8 cellular contexts compared by ENCODE assay signal in genomic region chr1:165592945-165593823, GRCh38. TPM values are rescaled to one million over a fixed set of nuclear protein-coding genes. Genes with fewer than 3 reads are reported as not detected.
DNase-seq lines count a peak whose midpoint lies in the region; ATAC-seq and TF ChIP-seq lines count a peak whose summit lies in the region.

No MANE protein-coding gene starts in this region.

- H3K4me3 ChIP-seq in dorsolateral prefrontal cortex: no peak overlapping the region

- DNase-seq in EH (ENCODE audit: low read depth) (peak; percentile 75), NCI-H526 treated with DMSO at 0.1 percent for 48 hours (lab: John Stamatoyannopoulos, UW) (peak; percentile 85), dorsolateral prefrontal cortex (peak in 7 of 10 donors; percentile 44 to 89 (median 65)), memory B cell (ENCODE audit: low spot score in 2 of 2) (peak; percentile 68 to 73), cortex of kidney (lab: John Stamatoyannopoulos, UW) (no peak)
- peak; percentile 84 to 86 for DNase-seq in activated CD4-positive, alpha-beta T cell treated with anti-CD3 and anti-CD28 coated beads, Interleukin-2, amount 50 U/mL, for 48 hours
- peak; percentile 32 to 42 for DNase-seq in stimulated activated CD8-positive, alpha-beta memory T cell treated with anti-CD3 and anti-CD28 coated beads, Interleukin-15, amount 100 ng/mL, for 48 hours (ENCODE audit: low read depth in 2 of 2)

- H3K27me3 Mint-ChIP-seq in memory B cell: peaks cover 19% of the 10 kb centered on the region

- intact Hi-C loops in dorsolateral prefrontal cortex (cut with DNase I): loop anchor here (1.0 to 2.0 kb wide), 2 partner anchors 197 to 200 kb away; no protein-coding TSS in a partner anchor

- peak; percentile 89 to 100 (median 97) for TF ChIP-seq CTCF in dorsolateral prefrontal cortex (IDR thresholded peaks at IDR 0.05 in 54 of 56, conservative IDR thresholded peaks at IDR 0.05 in 2 of 56; ENCODE audit: low read depth in 1 of 56, partially characterized antibody in 56 of 56)

- H3K36me3 Mint-ChIP-seq in memory B cell: no peaks in the 10 kb centered on the region

- no peak overlapping the region for H3K4me3 Mint-ChIP-seq in memory B cell

- H3K27me3 ChIP-seq in dorsolateral prefrontal cortex: peaks cover 0 to 20% (median 3%) of the 10 kb centered on the region in 45 donors

- H3K27ac Mint-ChIP-seq in memory B cell: no peak overlapping the region

- no peaks in the 10 kb centered on the region for H3K9me3 Mint-ChIP-seq in memory B cell

- H3K27ac ChIP-seq in dorsolateral prefrontal cortex: no peak overlapping the region

- H3K4me1 Mint-ChIP-seq in memory B cell: peaks cover 10% of the 10 kb centered on the region

- peak; percentile 33 for ATAC-seq in HG03060 (IDR thresholded peaks at IDR 0.05; ENCODE audit: low read depth, unreplicated experiment)
- ATAC-seq in memory B cell (ENCODE audit: low read depth): peak; percentile 62

RNA-seq across cellular contexts. Expression of gene MGST3, which starts 37.9 kb away (rescaled TPM):
- total RNA-seq in dorsolateral prefrontal cortex: 100 to 1,000 TPM; 157 to 321 (median 258) TPM

RNA-seq across cellular contexts. Expression of gene LRRC52, which starts 49.4 kb away (rescaled TPM):
- under 1 TPM in 2 of 120 experiments, not detected in 118; 0.36 to 0.44 TPM for total RNA-seq in dorsolateral prefrontal cortex
